In the genomic region with DNA sequence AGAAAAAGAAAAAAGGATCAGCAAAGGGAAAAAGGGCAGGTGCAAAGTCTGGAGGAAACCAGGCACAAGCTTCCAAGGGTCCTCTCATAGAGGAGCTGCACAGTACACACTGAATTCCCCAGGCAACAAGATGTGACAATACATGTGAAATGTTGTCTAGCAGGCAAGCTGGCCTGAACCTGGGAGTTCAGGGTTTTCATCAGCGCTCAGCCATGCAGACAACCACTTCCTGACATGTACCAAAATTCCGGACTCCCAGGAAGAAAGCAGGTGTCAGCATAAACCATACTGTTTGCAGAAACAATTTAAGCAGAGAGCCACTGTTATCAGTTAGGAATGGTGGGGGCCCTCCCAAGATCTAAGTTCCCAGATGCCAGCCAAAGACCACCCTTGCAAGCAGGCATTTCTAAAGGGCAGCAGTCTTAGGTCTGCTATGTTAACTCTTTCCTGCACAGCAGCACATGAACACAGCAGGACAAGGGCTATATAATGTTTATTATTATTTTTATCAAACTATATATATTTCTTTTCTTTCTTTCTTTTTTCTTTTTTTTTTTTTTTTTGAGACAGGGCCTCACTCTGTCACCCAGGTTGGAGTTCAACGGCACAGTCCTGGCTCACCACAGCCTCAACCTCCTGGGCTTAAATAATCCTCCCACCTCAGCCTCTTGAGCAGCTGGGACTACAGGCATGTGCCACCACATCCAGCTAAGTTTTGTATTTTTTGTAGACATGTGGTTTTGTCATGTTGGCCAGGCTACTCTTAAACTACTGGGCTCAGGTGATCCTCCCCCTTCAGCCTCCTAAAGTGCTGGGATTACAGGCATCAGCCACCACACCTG, we compare ENCODE assay signal across 9 cellular contexts. TPM values are rescaled to one million over a fixed set of nuclear protein-coding genes. Genes with fewer than 3 reads are reported as not detected.
DNase-seq lines count a peak whose midpoint lies in the region; ATAC-seq and TF ChIP-seq lines count a peak whose summit lies in the region.
"Had no signal": no experiment of that assay in that cellular context is flagged by ENCODE, and none has a peak within 500 bp of the region (broad histone marks: within the 10 kb centered on the region; RNA-seq: fewer than 3 reads in every experiment).

No MANE protein-coding gene starts in this region.

- TF ChIP-seq EP300 in transverse colon (IDR thresholded peaks at IDR 0.05; ENCODE audit: low read depth): no peak

- H3K36me3 ChIP-seq in transverse colon: peaks cover 0 to 10% (median 4%) of the 10 kb centered on the region in 4 donors

- no peak overlapping the region for H3K27ac ChIP-seq in transverse colon

- H3K9me3 Mint-ChIP-seq in activated CD4-positive, alpha-beta T cell treated with anti-CD3 and anti-CD28 coated beads, Interleukin-2, amount 10 ng/mL, durations not matched to agents 24 days and 14 days: no peaks in the 10 kb centered on the region
- no peaks in the 10 kb centered on the region for H3K9me3 Mint-ChIP-seq in activated B cell treated with CpG ODN at 0.5 μM for 24 hours
- H3K9me3 Mint-ChIP-seq: endodermal cell had no signal

- CTCF ChIA-PET in activated B cell treated with CpG ODN at 0.5 μM for 24 hours (lab: Charles Lee): no interaction called here

- H3K9me3 ChIP-seq in transverse colon: no peaks in the 10 kb centered on the region

- no peak overlapping the region for H3K4me3 ChIP-seq in transverse colon

- ATAC-seq in HG03066 (IDR thresholded peaks at IDR 0.05; ENCODE audit: low read depth, unreplicated experiment) (peak; percentile 76), activated B cell treated with CpG ODN at 0.5 μM for 24 hours (ENCODE audit: low read depth) (peak; percentile 78)

- in situ Hi-C loops in transverse colon (cut with MboI; ENCODE audit: low pct_ligation_motif_present in 1 of 4, low pct_unique_long_range_greater_than_20kb in 1 of 4, low sequenced_read_pairs in 3 of 4): no loop called here

- peaks cover 30% of the 10 kb centered on the region for H3K36me3 Mint-ChIP-seq in activated CD4-positive, alpha-beta T cell treated with anti-CD3 and anti-CD28 coated beads, Interleukin-2, amount 10 ng/mL, durations not matched to agents 24 days and 14 days (ENCODE audit: low read depth)
- no peaks in the 10 kb centered on the region for H3K36me3 Mint-ChIP-seq in activated B cell treated with CpG ODN at 0.5 μM for 24 hours (ENCODE audit: low read depth)

- H3K4me1 Mint-ChIP-seq in activated CD4-positive, alpha-beta T cell treated with anti-CD3 and anti-CD28 coated beads, Interleukin-2, amount 10 ng/mL, durations not matched to agents 24 days and 14 days: peaks cover 30% of the 10 kb centered on the region
- peaks cover 55% of the 10 kb centered on the region for H3K4me1 Mint-ChIP-seq in activated B cell treated with CpG ODN at 0.5 μM for 24 hours

- intact Hi-C loops in activated CD4-positive, alpha-beta T cell treated with anti-CD3 and anti-CD28 coated beads, Interleukin-2, amount 10 ng/mL, durations not matched to agents 24 days and 14 days (cut with micrococcal nuclease): no loop called here
- intact Hi-C loops in activated B cell treated with CpG ODN at 0.5 μM for 24 hours (cut with micrococcal nuclease): loop anchor here (1.0 kb wide), 3 partner anchors 9 to 16 kb away; no protein-coding TSS in a partner anchor
- intact Hi-C loops in transverse colon (cut with DNase I; ENCODE audit: low total_unique reads): no loop called here

- no peak for DNase-seq in activated CD4-positive, alpha-beta T cell treated with anti-CD3 and anti-CD28 coated beads, Interleukin-2, amount 10 ng/mL, durations not matched to agents 24 days and 14 days
- DNase-seq in activated CD4-positive, alpha-beta T cell treated with anti-CD3 and anti-CD28 coated beads, Interleukin-2, amount 50 U/mL, for 48 hours: no peak
- DNase-seq in activated B cell treated with CpG ODN at 0.5 μM for 24 hours (no peak), retina (peak; percentile 18), transverse colon (no peak), CD1c-positive myeloid dendritic cell (ENCODE audit: extremely low spot score) (no peak), activated T-cell treated with anti-CD3 and anti-CD28 coated beads for 4 hours (no peak)
- DNase-seq: endodermal cell had no signal

- WGBS in transverse colon (ENCODE audit: low coverage in 1 of 2), 2 donors: 60 to 86% methylated on average over 1 to 3 of the region's 3 CpGs

- no peak for TF ChIP-seq POLR2A in transverse colon (IDR thresholded peaks at IDR 0.05)

- POLR2A ChIA-PET in activated B cell treated with CpG ODN at 0.5 μM for 24 hours (lab: Charles Lee): interaction anchor here (0.7 to 1.9 kb wide), 6 partner anchors 8 to 103 kb away, joined by 3 to 10 read pairs (median 4); a partner anchor contains a TSS

- peak overlapping the region; percentile 53 for H3K27ac Mint-ChIP-seq in activated CD4-positive, alpha-beta T cell treated with anti-CD3 and anti-CD28 coated beads, Interleukin-2, amount 10 ng/mL, durations not matched to agents 24 days and 14 days
- peak overlapping the region; percentile 43 for H3K27ac Mint-ChIP-seq in activated B cell treated with CpG ODN at 0.5 μM for 24 hours
- H3K27ac Mint-ChIP-seq: endodermal cell had no signal

- TF ChIP-seq CTCF in activated B cell treated with CpG ODN at 0.5 μM for 24 hours (IDR thresholded peaks at IDR 0.05): no peak
- no peak for TF ChIP-seq CTCF in transverse colon (IDR thresholded peaks at IDR 0.05)

- no peak overlapping the region for H3K4me3 Mint-ChIP-seq in activated CD4-positive, alpha-beta T cell treated with anti-CD3 and anti-CD28 coated beads, Interleukin-2, amount 10 ng/mL, durations not matched to agents 24 days and 14 days
- peak overlapping the region; percentile 65 for H3K4me3 Mint-ChIP-seq in activated B cell treated with CpG ODN at 0.5 μM for 24 hours
- H3K4me3 Mint-ChIP-seq: endodermal cell had no signal

- no peaks in the 10 kb centered on the region for H3K27me3 Mint-ChIP-seq in activated CD4-positive, alpha-beta T cell treated with anti-CD3 and anti-CD28 coated beads, Interleukin-2, amount 10 ng/mL, durations not matched to agents 24 days and 14 days
- no peaks in the 10 kb centered on the region for H3K27me3 Mint-ChIP-seq in activated B cell treated with CpG ODN at 0.5 μM for 24 hours

- peaks cover 0 to 4% (median 0%) of the 10 kb centered on the region in 4 donors for H3K4me1 ChIP-seq in transverse colon

- H3K27me3 ChIP-seq in transverse colon: no peaks in the 10 kb centered on the region

RNA-seq across cellular contexts. Expression of a gene that starts 10.1 kb away (rescaled TPM):
- 5.8 and 6.7 TPM in 2 replicates for total RNA-seq in activated CD4-positive, alpha-beta T cell treated with anti-CD3 and anti-CD28 coated beads, Interleukin-2, amount 10 ng/mL, durations not matched to agents 24 days and 14 days
- total RNA-seq in activated B cell treated with CpG ODN at 0.5 μM for 24 hours: 4.0 and 4.8 TPM in 2 replicates
- total RNA-seq in transverse colon: 10 to 100 TPM; 15.7 to 20.6 (median 16.6) TPM

RNA-seq across cellular contexts. Expression of a gene that starts 12.5 kb away (rescaled TPM):
- total RNA-seq in activated CD4-positive, alpha-beta T cell treated with anti-CD3 and anti-CD28 coated beads, Interleukin-2, amount 10 ng/mL, durations not matched to agents 24 days and 14 days: 145 and 146 TPM in 2 replicates
- total RNA-seq in activated B cell treated with CpG ODN at 0.5 μM for 24 hours: 12.1 and 20.0 TPM in 2 replicates
- 100 to 1,000 TPM in 1 of 4 donors, 10 to 100 TPM in 3; 25.3 to 108 (median 39.1) TPM for total RNA-seq in transverse colon

RNA-seq across cellular contexts. Expression of a gene that starts 26.4 kb away (rescaled TPM):
- 12.2 and 13.6 TPM in 2 replicates for total RNA-seq in activated CD4-positive, alpha-beta T cell treated with anti-CD3 and anti-CD28 coated beads, Interleukin-2, amount 10 ng/mL, durations not matched to agents 24 days and 14 days
- 0.95 and 1.9 TPM in 2 replicates for total RNA-seq in activated B cell treated with CpG ODN at 0.5 μM for 24 hours
- 10 to 100 TPM in 1 of 4 donors, 1 to 10 TPM in 2, not detected in 1; 2.0 to 34.2 (median 4.0) TPM for total RNA-seq in transverse colon

RNA-seq across cellular contexts. Expression of a gene that starts 39.4 kb away (rescaled TPM):
- total RNA-seq in activated CD4-positive, alpha-beta T cell treated with anti-CD3 and anti-CD28 coated beads, Interleukin-2, amount 10 ng/mL, durations not matched to agents 24 days and 14 days: 0.51 and 0.95 TPM in 2 replicates
- total RNA-seq in activated B cell treated with CpG ODN at 0.5 μM for 24 hours (not detected in 2 replicates), transverse colon (under 1 TPM in 1 of 4 donors, not detected in 3; 0.48 TPM)
- total RNA-seq: endodermal cell had no signal
